Comparison of ENCODE assay signal across 1 cellular context in the genomic region with DNA sequence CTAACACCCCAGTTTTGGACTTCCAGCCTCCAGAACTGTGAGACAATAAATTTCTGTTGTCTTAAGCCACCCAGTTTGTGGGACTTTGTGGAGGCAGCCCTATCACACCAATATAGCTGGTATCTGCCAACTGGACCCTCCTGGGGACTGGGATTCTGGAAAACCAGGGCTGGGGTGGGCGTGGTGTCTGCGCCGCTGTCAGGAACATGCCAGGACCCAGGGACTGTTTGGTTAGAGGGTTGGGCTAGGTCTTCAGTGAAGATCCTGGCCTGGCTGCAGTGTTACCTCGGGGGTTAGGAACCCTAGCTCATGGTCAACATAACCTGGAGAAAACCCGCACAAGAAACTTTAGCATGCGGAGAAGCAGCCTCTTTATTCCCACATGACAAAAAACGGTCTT.
TF ChIP-seq lines count a peak whose summit lies in the region.

No MANE protein-coding gene starts in this region.

TF ChIP-seq in HepG2, 621 proteins besides CTCF, POLR2A, EP300 and RAD21 (continued from another document):
- TF ChIP-seq, protein P1, sequence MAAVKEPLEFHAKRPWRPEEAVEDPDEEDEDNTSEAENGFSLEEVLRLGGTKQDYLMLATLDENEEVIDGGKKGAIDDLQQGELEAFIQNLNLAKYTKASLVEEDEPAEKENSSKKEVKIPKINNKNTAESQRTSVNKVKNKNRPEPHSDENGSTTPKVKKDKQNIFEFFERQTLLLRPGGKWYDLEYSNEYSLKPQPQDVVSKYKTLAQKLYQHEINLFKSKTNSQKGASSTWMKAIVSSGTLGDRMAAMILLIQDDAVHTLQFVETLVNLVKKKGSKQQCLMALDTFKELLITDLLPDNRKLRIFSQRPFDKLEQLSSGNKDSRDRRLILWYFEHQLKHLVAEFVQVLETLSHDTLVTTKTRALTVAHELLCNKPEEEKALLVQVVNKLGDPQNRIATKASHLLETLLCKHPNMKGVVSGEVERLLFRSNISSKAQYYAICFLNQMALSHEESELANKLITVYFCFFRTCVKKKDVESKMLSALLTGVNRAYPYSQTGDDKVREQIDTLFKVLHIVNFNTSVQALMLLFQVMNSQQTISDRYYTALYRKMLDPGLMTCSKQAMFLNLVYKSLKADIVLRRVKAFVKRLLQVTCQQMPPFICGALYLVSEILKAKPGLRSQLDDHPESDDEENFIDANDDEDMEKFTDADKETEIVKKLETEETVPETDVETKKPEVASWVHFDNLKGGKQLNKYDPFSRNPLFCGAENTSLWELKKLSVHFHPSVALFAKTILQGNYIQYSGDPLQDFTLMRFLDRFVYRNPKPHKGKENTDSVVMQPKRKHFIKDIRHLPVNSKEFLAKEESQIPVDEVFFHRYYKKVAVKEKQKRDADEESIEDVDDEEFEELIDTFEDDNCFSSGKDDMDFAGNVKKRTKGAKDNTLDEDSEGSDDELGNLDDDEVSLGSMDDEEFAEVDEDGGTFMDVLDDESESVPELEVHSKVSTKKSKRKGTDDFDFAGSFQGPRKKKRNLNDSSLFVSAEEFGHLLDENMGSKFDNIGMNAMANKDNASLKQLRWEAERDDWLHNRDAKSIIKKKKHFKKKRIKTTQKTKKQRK (IDR thresholded peaks at IDR 0.05; ENCODE audit: low read length): no peak
- TF ChIP-seq NR2F1 (CRISPR knock-in tag; IDR thresholded peaks at IDR 0.05) (no peak), SIX1 (CRISPR knock-in tag; IDR thresholded peaks at IDR 0.05; ENCODE audit: borderline replicate concordance) (no peak), MZF1 (CRISPR knock-in tag; IDR thresholded peaks at IDR 0.05; ENCODE audit: borderline replicate concordance) (no peak), CBFB (CRISPR knock-in tag; IDR thresholded peaks at IDR 0.05) (no peak), PHF8 (CRISPR knock-in tag; IDR thresholded peaks at IDR 0.05) (no peak), ATF7 (IDR thresholded peaks at IDR 0.05) (no peak), ATF7 (CRISPR knock-in tag; IDR thresholded peaks at IDR 0.05) (no peak), ZFP37 (CRISPR knock-in tag; IDR thresholded peaks at IDR 0.05; ENCODE audit: borderline replicate concordance) (no peak), ZNF773 (CRISPR knock-in tag; IDR thresholded peaks at IDR 0.05; ENCODE audit: borderline replicate concordance) (no peak)
- TF ChIP-seq, protein P2, sequence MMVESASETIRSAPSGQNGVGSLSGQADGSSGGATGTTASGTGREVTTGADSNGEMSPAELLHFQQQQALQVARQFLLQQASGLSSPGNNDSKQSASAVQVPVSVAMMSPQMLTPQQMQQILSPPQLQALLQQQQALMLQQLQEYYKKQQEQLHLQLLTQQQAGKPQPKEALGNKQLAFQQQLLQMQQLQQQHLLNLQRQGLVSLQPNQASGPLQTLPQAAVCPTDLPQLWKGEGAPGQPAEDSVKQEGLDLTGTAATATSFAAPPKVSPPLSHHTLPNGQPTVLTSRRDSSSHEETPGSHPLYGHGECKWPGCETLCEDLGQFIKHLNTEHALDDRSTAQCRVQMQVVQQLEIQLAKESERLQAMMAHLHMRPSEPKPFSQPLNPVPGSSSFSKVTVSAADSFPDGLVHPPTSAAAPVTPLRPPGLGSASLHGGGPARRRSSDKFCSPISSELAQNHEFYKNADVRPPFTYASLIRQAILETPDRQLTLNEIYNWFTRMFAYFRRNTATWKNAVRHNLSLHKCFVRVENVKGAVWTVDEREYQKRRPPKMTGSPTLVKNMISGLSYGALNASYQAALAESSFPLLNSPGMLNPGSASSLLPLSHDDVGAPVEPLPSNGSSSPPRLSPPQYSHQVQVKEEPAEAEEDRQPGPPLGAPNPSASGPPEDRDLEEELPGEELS (CRISPR knock-in tag; IDR thresholded peaks at IDR 0.05): no peak
- TF ChIP-seq, protein P3, sequence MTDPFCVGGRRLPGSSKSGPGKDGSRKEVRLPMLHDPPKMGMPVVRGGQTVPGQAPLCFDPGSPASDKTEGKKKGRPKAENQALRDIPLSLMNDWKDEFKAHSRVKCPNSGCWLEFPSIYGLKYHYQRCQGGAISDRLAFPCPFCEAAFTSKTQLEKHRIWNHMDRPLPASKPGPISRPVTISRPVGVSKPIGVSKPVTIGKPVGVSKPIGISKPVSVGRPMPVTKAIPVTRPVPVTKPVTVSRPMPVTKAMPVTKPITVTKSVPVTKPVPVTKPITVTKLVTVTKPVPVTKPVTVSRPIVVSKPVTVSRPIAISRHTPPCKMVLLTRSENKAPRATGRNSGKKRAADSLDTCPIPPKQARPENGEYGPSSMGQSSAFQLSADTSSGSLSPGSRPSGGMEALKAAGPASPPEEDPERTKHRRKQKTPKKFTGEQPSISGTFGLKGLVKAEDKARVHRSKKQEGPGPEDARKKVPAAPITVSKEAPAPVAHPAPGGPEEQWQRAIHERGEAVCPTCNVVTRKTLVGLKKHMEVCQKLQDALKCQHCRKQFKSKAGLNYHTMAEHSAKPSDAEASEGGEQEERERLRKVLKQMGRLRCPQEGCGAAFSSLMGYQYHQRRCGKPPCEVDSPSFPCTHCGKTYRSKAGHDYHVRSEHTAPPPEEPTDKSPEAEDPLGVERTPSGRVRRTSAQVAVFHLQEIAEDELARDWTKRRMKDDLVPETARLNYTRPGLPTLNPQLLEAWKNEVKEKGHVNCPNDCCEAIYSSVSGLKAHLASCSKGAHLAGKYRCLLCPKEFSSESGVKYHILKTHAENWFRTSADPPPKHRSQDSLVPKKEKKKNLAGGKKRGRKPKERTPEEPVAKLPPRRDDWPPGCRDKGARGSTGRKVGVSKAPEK (CRISPR knock-in tag; IDR thresholded peaks at IDR 0.05; ENCODE audit: borderline replicate concordance): no peak
- TF ChIP-seq, protein P4, sequence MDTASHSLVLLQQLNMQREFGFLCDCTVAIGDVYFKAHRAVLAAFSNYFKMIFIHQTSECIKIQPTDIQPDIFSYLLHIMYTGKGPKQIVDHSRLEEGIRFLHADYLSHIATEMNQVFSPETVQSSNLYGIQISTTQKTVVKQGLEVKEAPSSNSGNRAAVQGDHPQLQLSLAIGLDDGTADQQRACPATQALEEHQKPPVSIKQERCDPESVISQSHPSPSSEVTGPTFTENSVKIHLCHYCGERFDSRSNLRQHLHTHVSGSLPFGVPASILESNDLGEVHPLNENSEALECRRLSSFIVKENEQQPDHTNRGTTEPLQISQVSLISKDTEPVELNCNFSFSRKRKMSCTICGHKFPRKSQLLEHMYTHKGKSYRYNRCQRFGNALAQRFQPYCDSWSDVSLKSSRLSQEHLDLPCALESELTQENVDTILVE (CRISPR knock-in tag; IDR thresholded peaks at IDR 0.05): no peak
- TF ChIP-seq, protein P5, sequence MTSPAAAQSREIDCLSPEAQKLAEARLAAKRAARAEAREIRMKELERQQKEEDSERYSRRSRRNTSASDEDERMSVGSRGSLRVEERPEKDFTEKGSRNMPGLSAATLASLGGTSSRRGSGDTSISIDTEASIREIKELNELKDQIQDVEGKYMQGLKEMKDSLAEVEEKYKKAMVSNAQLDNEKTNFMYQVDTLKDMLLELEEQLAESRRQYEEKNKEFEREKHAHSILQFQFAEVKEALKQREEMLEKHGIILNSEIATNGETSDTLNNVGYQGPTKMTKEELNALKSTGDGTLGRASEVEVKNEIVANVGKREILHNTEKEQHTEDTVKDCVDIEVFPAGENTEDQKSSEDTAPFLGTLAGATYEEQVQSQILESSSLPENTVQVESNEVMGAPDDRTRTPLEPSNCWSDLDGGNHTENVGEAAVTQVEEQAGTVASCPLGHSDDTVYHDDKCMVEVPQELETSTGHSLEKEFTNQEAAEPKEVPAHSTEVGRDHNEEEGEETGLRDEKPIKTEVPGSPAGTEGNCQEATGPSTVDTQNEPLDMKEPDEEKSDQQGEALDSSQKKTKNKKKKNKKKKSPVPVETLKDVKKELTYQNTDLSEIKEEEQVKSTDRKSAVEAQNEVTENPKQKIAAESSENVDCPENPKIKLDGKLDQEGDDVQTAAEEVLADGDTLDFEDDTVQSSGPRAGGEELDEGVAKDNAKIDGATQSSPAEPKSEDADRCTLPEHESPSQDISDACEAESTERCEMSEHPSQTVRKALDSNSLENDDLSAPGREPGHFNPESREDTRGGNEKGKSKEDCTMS (CRISPR knock-in tag; conservative IDR thresholded peaks at IDR 0.05): no peak
- TF ChIP-seq, protein P6, sequence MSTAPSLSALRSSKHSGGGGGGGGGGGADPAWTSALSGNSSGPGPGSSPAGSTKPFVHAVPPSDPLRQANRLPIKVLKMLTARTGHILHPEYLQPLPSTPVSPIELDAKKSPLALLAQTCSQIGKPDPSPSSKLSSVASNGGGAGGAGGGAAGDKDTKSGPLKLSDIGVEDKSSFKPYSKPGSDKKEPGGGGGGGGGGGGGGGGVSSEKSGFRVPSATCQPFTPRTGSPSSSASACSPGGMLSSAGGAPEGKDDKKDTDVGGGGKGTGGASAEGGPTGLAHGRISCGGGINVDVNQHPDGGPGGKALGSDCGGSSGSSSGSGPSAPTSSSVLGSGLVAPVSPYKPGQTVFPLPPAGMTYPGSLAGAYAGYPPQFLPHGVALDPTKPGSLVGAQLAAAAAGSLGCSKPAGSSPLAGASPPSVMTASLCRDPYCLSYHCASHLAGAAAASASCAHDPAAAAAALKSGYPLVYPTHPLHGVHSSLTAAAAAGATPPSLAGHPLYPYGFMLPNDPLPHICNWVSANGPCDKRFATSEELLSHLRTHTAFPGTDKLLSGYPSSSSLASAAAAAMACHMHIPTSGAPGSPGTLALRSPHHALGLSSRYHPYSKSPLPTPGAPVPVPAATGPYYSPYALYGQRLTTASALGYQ (CRISPR knock-in tag; IDR thresholded peaks at IDR 0.05): no peak
- TF ChIP-seq, protein P7, sequence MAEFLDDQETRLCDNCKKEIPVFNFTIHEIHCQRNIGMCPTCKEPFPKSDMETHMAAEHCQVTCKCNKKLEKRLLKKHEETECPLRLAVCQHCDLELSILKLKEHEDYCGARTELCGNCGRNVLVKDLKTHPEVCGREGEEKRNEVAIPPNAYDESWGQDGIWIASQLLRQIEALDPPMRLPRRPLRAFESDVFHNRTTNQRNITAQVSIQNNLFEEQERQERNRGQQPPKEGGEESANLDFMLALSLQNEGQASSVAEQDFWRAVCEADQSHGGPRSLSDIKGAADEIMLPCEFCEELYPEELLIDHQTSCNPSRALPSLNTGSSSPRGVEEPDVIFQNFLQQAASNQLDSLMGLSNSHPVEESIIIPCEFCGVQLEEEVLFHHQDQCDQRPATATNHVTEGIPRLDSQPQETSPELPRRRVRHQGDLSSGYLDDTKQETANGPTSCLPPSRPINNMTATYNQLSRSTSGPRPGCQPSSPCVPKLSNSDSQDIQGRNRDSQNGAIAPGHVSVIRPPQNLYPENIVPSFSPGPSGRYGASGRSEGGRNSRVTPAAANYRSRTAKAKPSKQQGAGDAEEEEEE (CRISPR knock-in tag; IDR thresholded peaks at IDR 0.05; ENCODE audit: borderline replicate concordance): no peak
TF ChIP-seq in HepG2: peak in this region for 0.
